ENCODE assay signal across 8 cellular contexts in the genomic region with DNA sequence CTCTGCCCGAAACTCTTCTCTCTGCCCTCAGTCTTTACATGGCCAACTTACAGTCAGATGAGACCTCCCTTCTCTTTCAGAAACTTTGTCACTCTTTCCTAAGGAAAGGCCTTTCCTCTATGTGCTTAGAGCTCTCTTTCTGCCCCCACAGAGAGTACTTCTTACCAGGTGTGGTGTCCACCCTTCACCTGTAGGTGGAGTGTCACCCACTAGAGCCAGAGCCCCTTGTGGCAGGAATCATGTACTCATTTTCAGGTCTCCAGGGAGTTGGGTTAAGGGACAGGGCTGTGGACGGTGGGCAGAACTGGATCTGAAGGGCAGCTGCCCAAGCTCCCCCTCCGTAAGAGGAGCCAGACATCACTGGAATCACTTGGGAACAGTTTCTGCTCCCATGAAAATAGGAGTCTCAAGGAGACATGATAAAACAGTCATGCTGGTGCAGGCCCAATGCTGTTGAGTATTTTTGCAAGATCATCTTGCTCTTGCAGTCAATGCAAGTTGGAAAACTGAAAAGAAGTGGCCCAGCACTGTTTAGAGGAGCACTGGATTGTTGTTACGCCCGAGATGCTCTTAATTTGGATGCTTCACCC.
DNase-seq lines count a peak whose midpoint lies in the region; ATAC-seq and TF ChIP-seq lines count a peak whose summit lies in the region.

No MANE protein-coding gene starts in this region.

- H3K27ac ChIP-seq in SJSA1, result no peak overlapping the region
- H3K27ac ChIP-seq in suprapubic skin, result no peak overlapping the region

- no peak for TF ChIP-seq EP300 in suprapubic skin (IDR thresholded peaks at IDR 0.05)

- no peak for DNase-seq in GM12864 (ENCODE audit: low read depth)
- DNase-seq in SJSA1 (ENCODE audit: low read depth in 1 of 2, low spot score in 2 of 2), result peak; percentile 13 to 54
- DNase-seq in iPS-NIHi11 (ENCODE audit: low spot score), result peak; percentile 79
- DNase-seq in effector memory CD8-positive, alpha-beta T cell, result no peak
- no peak for DNase-seq in suprapubic skin (ENCODE audit: low spot score in 2 of 2)
- DNase-seq in stimulated activated naive CD4-positive, alpha-beta T cell treated with Interleukin-2 at 50 U/mL for 16 hours (lab: John Stamatoyannopoulos, UW), result no peak

- H3K4me1 ChIP-seq in SJSA1 (replicated peaks), result no peaks in the 10 kb centered on the region
- no peaks in the 10 kb centered on the region for H3K4me1 ChIP-seq in suprapubic skin

- ATAC-seq in GM21367 (IDR thresholded peaks at IDR 0.05; ENCODE audit: unreplicated experiment) (peak; percentile 97), HG03457 (IDR thresholded peaks at IDR 0.05; ENCODE audit: unreplicated experiment) (peak; percentile 95)
- ATAC-seq in effector memory CD8-positive, alpha-beta T cell (replicated peaks), result no peak

- peaks cover 0 to 2% of the 10 kb centered on the region in 2 donors for H3K9me3 Mint-ChIP-seq in effector memory CD8-positive, alpha-beta T cell

- no peaks in the 10 kb centered on the region for H3K4me1 Mint-ChIP-seq in effector memory CD8-positive, alpha-beta T cell (ENCODE audit: low read depth in 2 of 2)

- WGBS in suprapubic skin, result 89% methylated on average over 5 of the region's 5 CpGs

- TF ChIP-seq POLR2A in suprapubic skin (IDR thresholded peaks at IDR 0.05), result no peak

- H3K4me3 Mint-ChIP-seq in effector memory CD8-positive, alpha-beta T cell, result no peak overlapping the region

- TF ChIP-seq CTCF in GM12864 (IDR thresholded peaks at IDR 0.05; ENCODE audit: low read depth, low read length, missing control alignments) (peak; percentile 98), suprapubic skin (IDR thresholded peaks at IDR 0.05) (peak in 1 of 2 donors; percentile 27)

- no peaks in the 10 kb centered on the region for H3K36me3 Mint-ChIP-seq in effector memory CD8-positive, alpha-beta T cell (ENCODE audit: insufficient read depth)

- H3K9me3 ChIP-seq in SJSA1 (replicated peaks) (no peaks in the 10 kb centered on the region), suprapubic skin (no peaks in the 10 kb centered on the region)

- H3K36me3 ChIP-seq in SJSA1 (no peaks in the 10 kb centered on the region), suprapubic skin (no peaks in the 10 kb centered on the region)

- H3K27me3 Mint-ChIP-seq in effector memory CD8-positive, alpha-beta T cell, result peaks cover 39 to 40% of the 10 kb centered on the region in 2 donors

- H3K27ac Mint-ChIP-seq in effector memory CD8-positive, alpha-beta T cell, result no peak overlapping the region

- H3K4me3 ChIP-seq in GM12864 (ENCODE audit: low read depth, low read length), result no peak overlapping the region
- H3K4me3 ChIP-seq in SJSA1, result no peak overlapping the region
- no peak overlapping the region for H3K4me3 ChIP-seq in suprapubic skin

- H3K27me3 ChIP-seq in SJSA1 (replicated peaks) (peaks cover 14% of the 10 kb centered on the region), suprapubic skin (no peaks in the 10 kb centered on the region)

Comparison
In these comparisons a context has a peak if more than half of its experiments do, and no peak if none do; other contexts are left out.
1. DNase-seq: peak in SJSA1 (2 of 2) and iPS-NIHi11 (single experiment); none in GM12864 (single experiment), effector memory CD8-positive, alpha-beta T cell (0 of 3), suprapubic skin (0 of 2) and stimulated activated naive CD4-positive, alpha-beta T cell treated with Interleukin-2 at 50 U/mL for 16 hours (single experiment).